29 cellular contexts compared by ENCODE assay signal in genomic region chr1:66767590-66767989, GRCh38. TPM values are rescaled to one million over a fixed set of nuclear protein-coding genes. Genes with fewer than 3 reads are reported as not detected.
"Had no signal": no experiment of that assay in that cellular context is flagged by ENCODE, and none has a peak within 500 bp of the region (broad histone marks: within the 10 kb centered on the region; RNA-seq: fewer than 3 reads in every experiment).

No MANE protein-coding gene starts in this region.

- DNase-seq: activated CD4-positive, alpha-beta memory T cell treated with anti-CD3 and anti-CD28 coated beads for 36 hours; activated CD4-positive, alpha-beta T cell treated with anti-CD3 and anti-CD28 coated beads, Interleukin-2, amount 10 ng/mL, durations not matched to agents 24 days and 14 days; activated CD4-positive, CD25-positive, alpha-beta regulatory T cell treated with anti-CD3 and anti-CD28 coated beads, Interleukin-2, amount 50 U/mL, for 72 hours; activated CD8-positive, alpha-beta memory T cell treated with anti-CD3 and anti-CD28 coated beads, Interleukin-2, amount 50 U/mL, for 4 hours; activated gamma-delta T cell; activated naive CD4-positive, alpha-beta T cell treated with anti-CD3 and anti-CD28 coated beads, Interleukin-2, amount 10 ng/mL, durations not matched to agents 7 days and 5 days; activated naive CD8-positive, alpha-beta T cell treated with anti-CD3 and anti-CD28 coated beads, Interleukin-2, amount 10 ng/mL, durations not matched to agents 7 days and 5 days; activated T-cell treated with anti-CD3 and anti-CD28 coated beads, Interleukin-2, amount 50 U/mL, for 1 hour; cerebellar nuclear complex; dorsolateral prefrontal cortex; effector memory CD4-positive, alpha-beta T cell; glutamatergic neuron; islet precursor cell; left ventricle myocardium inferior; mucosa of descending colon; right lobe of liver; stimulated activated CD4-positive, alpha-beta T cell treated with anti-CD3 and anti-CD28 coated beads, Interleukin-12 subunit alpha, Interleukin-12 subunit beta, amount 100 ng/mL, for 4 hours; stimulated activated CD4-positive, alpha-beta T cell treated with anti-CD3 and anti-CD28 coated beads, Interleukin-4, amount 100 ng/mL, for 24 hours; stomach; thyroid gland; upper lobe of left lung had no signal

- H3K4me3 ChIP-seq: ascending aorta, cardiac muscle cell, coronary artery, dorsolateral prefrontal cortex, left ventricle myocardium inferior, lung, mucosa of descending colon, right lobe of liver, skin epidermis, stomach, thyroid gland, upper lobe of left lung, vagina had no signal

- H3K4me1 ChIP-seq: ascending aorta, left ventricle myocardium inferior, right lobe of liver, stomach, thyroid gland, upper lobe of left lung, vagina had no signal

- ATAC-seq: mucosa of descending colon; natural killer cell treated with Interleukin-12 subunit alpha and Interleukin-12 subunit beta and Interleukin-15 and Interleukin-18, amount 100 ng/mL, for 72 hours; right lobe of liver; stimulated activated effector memory CD8-positive, alpha-beta T cell treated with anti-CD3 and anti-CD28 coated beads, Interleukin-12 subunit alpha, Interleukin-12 subunit beta, amount 100 ng/mL, for 72 hours had no signal

- H3K36me3 ChIP-seq: ascending aorta, cardiac muscle cell, left ventricle myocardium inferior, right lobe of liver, stomach, thyroid gland, upper lobe of left lung, vagina had no signal

- H3K27ac ChIP-seq: ascending aorta, cardiac muscle cell, coronary artery, dorsolateral prefrontal cortex, left ventricle myocardium inferior, right lobe of liver, skin epidermis, stomach, thyroid gland, upper lobe of left lung, vagina had no signal

- H3K27me3 ChIP-seq: ascending aorta, cardiac muscle cell, dorsolateral prefrontal cortex, right lobe of liver, stomach, thyroid gland, upper lobe of left lung, vagina had no signal

RNA-seq across cellular contexts. Expression of gene INSL5, which starts 33.5 kb away (rescaled TPM):
- polyA plus RNA-seq: cardiac muscle cell, lung, stomach had no signal
